In the genomic region with DNA sequence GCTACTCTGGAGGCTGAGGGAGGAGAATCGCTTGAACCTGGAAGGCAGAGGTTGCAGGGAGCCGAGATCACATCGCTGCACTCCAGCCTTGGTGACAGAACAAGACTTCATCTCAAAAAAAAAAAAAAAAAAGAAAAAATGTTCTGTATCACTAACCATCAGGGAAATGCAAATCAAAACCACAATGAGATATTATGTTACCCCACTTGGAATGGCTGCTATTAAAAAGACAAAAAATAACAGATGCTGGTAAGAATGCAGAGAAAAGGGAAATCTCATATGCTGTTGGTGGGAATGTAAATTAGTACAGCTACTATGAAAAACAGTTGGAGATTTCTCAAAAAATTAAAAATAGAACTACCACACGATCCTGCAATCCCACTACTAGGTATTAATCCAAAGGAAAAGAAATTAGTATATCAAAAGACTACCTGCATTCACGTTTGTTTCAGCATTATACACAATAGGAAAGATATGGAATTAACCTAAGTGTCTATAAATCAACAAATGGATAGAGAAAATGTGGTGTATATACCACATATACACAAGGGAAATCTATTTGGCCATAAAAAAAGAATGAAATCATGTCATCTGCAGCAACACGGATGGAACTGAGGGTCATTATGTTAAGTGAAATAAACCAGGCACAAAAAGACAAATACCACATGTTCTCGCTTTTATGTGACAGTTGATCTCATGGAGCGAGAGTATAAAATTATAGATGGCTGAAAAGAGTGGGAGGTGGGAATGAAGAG, we compare ENCODE assay signal across 14 cellular contexts.
DNase-seq lines count a peak whose midpoint lies in the region; FAIRE-seq and TF ChIP-seq lines count a peak whose summit lies in the region.
"Had no signal": no experiment of that assay in that cellular context is flagged by ENCODE, and none has a peak within 500 bp of the region (broad histone marks: within the 10 kb centered on the region; RNA-seq: fewer than 3 reads in every experiment).

No MANE protein-coding gene starts in this region.

- CTCF ChIA-PET in CD4-positive, alpha-beta memory T cell (lab: Charles Lee; ENCODE audit: partially characterized antibody), result no interaction called here

- H3K4me3 ChIP-seq in astrocyte (ENCODE audit: insufficient read depth, low read depth, low read length) (no peak overlapping the region), dorsolateral prefrontal cortex (no peak overlapping the region)
- H3K4me3 ChIP-seq in CD4-positive, alpha-beta memory T cell (ENCODE audit: low read length in 2 of 2), result no peak overlapping the region

- H3K36me3 Mint-ChIP-seq in astrocyte (ENCODE audit: low read depth, unreplicated experiment), result peaks cover 2% of the 10 kb centered on the region
- H3K36me3 Mint-ChIP-seq in CD4-positive, alpha-beta memory T cell, result peaks cover 3 to 4% of the 10 kb centered on the region in 2 donors

- H3K79me2 ChIP-seq in astrocyte (ENCODE audit: insufficient read depth, low read length), result peaks cover 77% of the 10 kb centered on the region

- no peaks in the 10 kb centered on the region for H3K27me3 Mint-ChIP-seq in astrocyte (ENCODE audit: low read depth, unreplicated experiment)
- no peaks in the 10 kb centered on the region for H3K27me3 Mint-ChIP-seq in CD4-positive, alpha-beta memory T cell
- H3K27me3 Mint-ChIP-seq: activated naive CD8-positive, alpha-beta T cell; stimulated activated naive CD8-positive, alpha-beta T cell treated with anti-CD3 and anti-CD28 coated beads, Interleukin-15, Interleukin-2, amounts not matched to agents 100 ng/mL and 50 ng/mL, for 24 hours had no signal

- peaks cover 44% of the 10 kb centered on the region for H3K4me1 Mint-ChIP-seq in astrocyte (ENCODE audit: low read depth, unreplicated experiment)
- H3K4me1 Mint-ChIP-seq in CD4-positive, alpha-beta memory T cell, result peaks cover 0 to 21% (median 12%) of the 10 kb centered on the region in 4 donors

- no peak for FAIRE-seq in astrocyte (lab: Jason Lieb, UNC)
- FAIRE-seq: frontal cortex had no signal

- intact Hi-C loops in CD4-positive, alpha-beta memory T cell (cut with micrococcal nuclease), result no loop called here
- intact Hi-C loops in dorsolateral prefrontal cortex (cut with DNase I), result no loop called here

- TF ChIP-seq CTCF in astrocyte (IDR thresholded peaks at IDR 0.05; ENCODE audit: insufficient read depth, low read depth, low read length) (no peak), dorsolateral prefrontal cortex (IDR thresholded peaks at IDR 0.05 in 54 of 56, conservative IDR thresholded peaks at IDR 0.05 in 2 of 56; ENCODE audit: low read depth in 1 of 56, partially characterized antibody in 56 of 56) (no peak)

- no peaks in the 10 kb centered on the region for H3K9me3 ChIP-seq in astrocyte (ENCODE audit: insufficient read depth, low read depth, low read length)
- H3K9me3 ChIP-seq in CD4-positive, alpha-beta memory T cell (ENCODE audit: control insufficient read depth in 1 of 2, low read length in 2 of 2), result no peaks in the 10 kb centered on the region

- DNase-seq in DMS 273 (lab: John Stamatoyannopoulos, UW; ENCODE audit: unreplicated experiment) (peak; percentile 33), NAMALWA (ENCODE audit: low spot score) (peak; percentile 48), astrocyte (ENCODE audit: low read depth) (peak; percentile 74), myocyte (ENCODE audit: low read depth) (peak; percentile 72), dorsolateral prefrontal cortex (no peak), occipital lobe (lab: John Stamatoyannopoulos, UW) (no peak)
- DNase-seq in CD4-positive, alpha-beta memory T cell, result no peak
- no peak for DNase-seq in stimulated activated CD4-positive, alpha-beta T cell treated with anti-CD3 and anti-CD28 coated beads, Interleukin-4, amount 100 ng/mL, for 4 hours
- DNase-seq: cortex of kidney, immature natural killer cell, NCI-H1105 had no signal

- no peak overlapping the region for H3K4me3 Mint-ChIP-seq in astrocyte (ENCODE audit: unreplicated experiment)
- no peak overlapping the region for H3K4me3 Mint-ChIP-seq in CD4-positive, alpha-beta memory T cell
- H3K4me3 Mint-ChIP-seq: activated naive CD8-positive, alpha-beta T cell; immature natural killer cell; stimulated activated naive CD8-positive, alpha-beta T cell treated with anti-CD3 and anti-CD28 coated beads, Interleukin-15, Interleukin-2, amounts not matched to agents 100 ng/mL and 50 ng/mL, for 24 hours had no signal

- H3K27ac ChIP-seq in astrocyte (ENCODE audit: low read depth, low read length) (peak overlapping the region; percentile 6), dorsolateral prefrontal cortex (no peak overlapping the region)
- H3K27ac ChIP-seq in CD4-positive, alpha-beta memory T cell (ENCODE audit: low read depth, low read length), result no peak overlapping the region

- peak overlapping the region; percentile 30 for H3K4me2 ChIP-seq in astrocyte (ENCODE audit: low read length)

- no peak overlapping the region for H2AFZ ChIP-seq in astrocyte (ENCODE audit: low read depth, low read length)

- H3K36me3 ChIP-seq in astrocyte (ENCODE audit: insufficient read depth, low read length), result no peaks in the 10 kb centered on the region
- H3K36me3 ChIP-seq in CD4-positive, alpha-beta memory T cell (ENCODE audit: insufficient read depth, low read length), result no peaks in the 10 kb centered on the region

- H3K9me3 Mint-ChIP-seq in astrocyte (ENCODE audit: unreplicated experiment), result no peaks in the 10 kb centered on the region
- H3K9me3 Mint-ChIP-seq in CD4-positive, alpha-beta memory T cell, result no peaks in the 10 kb centered on the region
- H3K9me3 Mint-ChIP-seq: immature natural killer cell; stimulated activated naive CD8-positive, alpha-beta T cell treated with anti-CD3 and anti-CD28 coated beads, Interleukin-15, Interleukin-2, amounts not matched to agents 100 ng/mL and 50 ng/mL, for 24 hours had no signal

- no peak overlapping the region for H3K9ac ChIP-seq in astrocyte (ENCODE audit: low read length)

- H3K27me3 ChIP-seq in astrocyte (ENCODE audit: insufficient read depth, low read length) (no peaks in the 10 kb centered on the region), dorsolateral prefrontal cortex (no peaks in the 10 kb centered on the region)
- H3K27me3 ChIP-seq in CD4-positive, alpha-beta memory T cell (ENCODE audit: insufficient read depth, low read length), result no peaks in the 10 kb centered on the region

- POLR2A ChIA-PET in CD4-positive, alpha-beta memory T cell (lab: Charles Lee; ENCODE audit: partially characterized antibody), result no interaction called here

- H4K20me1 ChIP-seq in astrocyte (ENCODE audit: insufficient read depth, low read length), result peaks cover 1% of the 10 kb centered on the region

- H3K4me1 ChIP-seq in astrocyte (ENCODE audit: insufficient read depth, low read length), result peaks cover 31% of the 10 kb centered on the region
- H3K4me1 ChIP-seq in CD4-positive, alpha-beta memory T cell (ENCODE audit: insufficient read depth, low read length), result no peaks in the 10 kb centered on the region

- H3K27ac Mint-ChIP-seq in astrocyte (ENCODE audit: unreplicated experiment), result peak overlapping the region; percentile 53
- H3K27ac Mint-ChIP-seq in CD4-positive, alpha-beta memory T cell, result peak overlapping the region in 2 of 7 donors; percentile 13 to 30
- H3K27ac Mint-ChIP-seq: activated naive CD8-positive, alpha-beta T cell; stimulated activated naive CD8-positive, alpha-beta T cell treated with anti-CD3 and anti-CD28 coated beads, Interleukin-15, Interleukin-2, amounts not matched to agents 100 ng/mL and 50 ng/mL, for 24 hours had no signal

Comparison
In these comparisons a context has a peak if more than half of its experiments do, and no peak if none do; other contexts are left out.
1. DNase-seq: peak in DMS 273 (single experiment), NAMALWA (single experiment), astrocyte (single experiment) and myocyte (single experiment); none in CD4-positive, alpha-beta memory T cell (0 of 5), stimulated activated CD4-positive, alpha-beta T cell treated with anti-CD3 and anti-CD28 coated beads, Interleukin-4, amount 100 ng/mL, for 4 hours (0 of 2), dorsolateral prefrontal cortex (0 of 10) and occipital lobe (single experiment).